ENCODE assay signal across 25 cellular contexts in the genomic region with DNA sequence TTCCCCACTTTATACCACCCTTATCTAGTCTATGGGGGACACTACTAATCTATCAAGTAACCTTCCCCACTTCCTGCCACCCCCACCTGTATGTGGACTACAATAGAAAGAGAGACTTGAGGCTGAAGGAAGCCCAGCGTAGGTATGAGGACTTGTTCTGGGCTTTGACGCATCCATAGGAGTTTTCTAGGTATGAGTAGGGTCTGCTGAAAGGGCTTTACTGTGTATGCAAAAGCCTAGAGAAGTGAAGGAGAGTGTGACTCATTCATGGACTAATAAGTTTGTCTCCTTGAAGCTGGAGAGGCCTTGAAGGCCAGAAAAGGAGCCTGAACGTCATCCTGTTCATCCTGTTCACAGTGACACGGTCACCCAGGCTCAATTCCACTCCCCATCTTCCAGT. TPM values are rescaled to one million over a fixed set of nuclear protein-coding genes. Genes with fewer than 3 reads are reported as not detected.
"Had no signal": no experiment of that assay in that cellular context is flagged by ENCODE, and none has a peak within 500 bp of the region (broad histone marks: within the 10 kb centered on the region; RNA-seq: fewer than 3 reads in every experiment).

No MANE protein-coding gene starts in this region.

- H3K27me3 ChIP-seq: MG63 had no signal

- DNase-seq: activated CD4-positive, alpha-beta T cell treated with anti-CD3 and anti-CD28 coated beads for 1 hour; activated CD4-positive, alpha-beta T cell treated with anti-CD3 and anti-CD28 coated beads for 48 hours; activated CD4-positive, alpha-beta T cell treated with anti-CD3 and anti-CD28 coated beads, Interleukin-2, amount 50 U/mL, for 48 hours; activated CD4-positive, CD25-positive, alpha-beta regulatory T cell; activated CD8-positive, alpha-beta T cell treated with anti-CD3 and anti-CD28 coated beads, Interleukin-2, amount 10 ng/mL, durations not matched to agents 7 days and 5 days; activated gamma-delta T cell; activated naive CD4-positive, alpha-beta T cell treated with Interleukin-2 at 50 U/mL for 16 hours; activated naive CD8-positive, alpha-beta T cell treated with anti-CD3 and anti-CD28 coated beads, Interleukin-2, amount 50 U/mL, for 24 hours; activated T-cell treated with anti-CD3 and anti-CD28 coated beads, Interleukin-2, amount 50 U/mL, for 24 hours; anterior cingulate cortex; caudate nucleus; cerebellar nuclear complex; Kasumi-1; KG1; MG63; NCI-H1048; NCI-H1436 treated with DMSO at 0.1 percent for 48 hours; NCI-H1694 treated with DMSO at 0.1 percent for 48 hours; NCI-H2029; NCI-H345; NCI-H524 treated with DMSO at 0.1 percent for 48 hours; PC-9; Right ventricle myocardium superior; WERI-Rb-1 had no signal

- H3K4me2 ChIP-seq: PC-9 had no signal

- ATAC-seq: activated CD8-positive, alpha-beta T cell treated with anti-CD3 and anti-CD28 coated beads, Interleukin-2, amount 10 ng/mL, durations not matched to agents 7 days and 5 days; activated naive CD8-positive, alpha-beta T cell treated with anti-CD3 and anti-CD28 coated beads, Interleukin-2, amount 50 U/mL, for 24 hours had no signal

- H3K4me3 ChIP-seq: MG63, PC-9 had no signal

- H3K27ac ChIP-seq: PC-9, WERI-Rb-1 had no signal

- H3K36me3 ChIP-seq: MG63, WERI-Rb-1 had no signal

- H2AFZ ChIP-seq: PC-9 had no signal

- H3K9me3 ChIP-seq: MG63 had no signal

RNA-seq across cellular contexts. Expression of gene TINCR, which starts 21.8 kb away (rescaled TPM):
- total RNA-seq: NCI-H460, Right ventricle myocardium superior had no signal
